ENCODE assay signal across 11 cellular contexts in the genomic region with DNA sequence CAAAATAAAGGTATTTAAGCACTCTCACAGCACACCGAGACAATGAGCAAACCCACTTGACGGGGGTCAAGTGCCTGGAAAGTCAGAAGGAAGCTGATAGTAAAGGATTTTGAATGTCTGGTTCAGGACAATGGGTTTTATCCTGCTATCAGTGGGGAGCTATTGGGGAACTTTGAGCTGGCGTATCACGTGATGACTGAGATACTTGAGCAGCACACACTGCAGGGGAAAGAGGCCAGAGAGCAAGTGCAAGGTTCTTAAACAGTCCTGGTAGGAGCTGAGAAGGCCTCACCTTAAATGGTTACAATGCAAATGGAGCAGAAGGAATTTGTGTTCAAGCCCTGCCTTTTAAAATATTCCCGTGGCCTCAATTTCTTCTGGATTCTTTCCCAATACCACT.
"Had no signal": no experiment of that assay in that cellular context is flagged by ENCODE, and none has a peak within 500 bp of the region (broad histone marks: within the 10 kb centered on the region; RNA-seq: fewer than 3 reads in every experiment).

No MANE protein-coding gene starts in this region.

- H3K4me3 ChIP-seq: tibial artery, vagina had no signal

- H3K9me3 ChIP-seq: tibial artery, vagina had no signal

- H3K27ac ChIP-seq: tibial artery, vagina had no signal

- FAIRE-seq: frontal cortex had no signal

- DNase-seq: activated CD4-positive, alpha-beta T cell treated with anti-CD3 and anti-CD28 coated beads for 1 hour; activated CD8-positive, alpha-beta memory T cell treated with anti-CD3 and anti-CD28 coated beads for 24 hours; amniotic stem cell; head of caudate nucleus; kidney glomerular epithelial cell; natural killer cell; stimulated activated naive B cell treated with anti-CD40 and anti-IgM and Interleukin-4, amounts not matched to agents 10 μg/mL and 1 μg/mL and 100 μg/mL, for 72 hours; T-helper 17 cell; tibial artery had no signal

- ATAC-seq: natural killer cell; stimulated activated naive B cell treated with anti-CD40 and anti-IgM and Interleukin-4, amounts not matched to agents 10 μg/mL and 1 μg/mL and 100 μg/mL, for 72 hours; T-helper 17 cell had no signal

- H3K36me3 ChIP-seq: tibial artery, vagina had no signal

- H3K27me3 ChIP-seq: tibial artery, vagina had no signal
